25 cellular contexts compared by ENCODE assay signal in genomic region chr3:16839271-16840110, GRCh38. TPM values are rescaled to one million over a fixed set of nuclear protein-coding genes. Genes with fewer than 3 reads are reported as not detected.
DNase-seq lines count a peak whose midpoint lies in the region; ATAC-seq, FAIRE-seq and TF ChIP-seq lines count a peak whose summit lies in the region.
"Had no signal": no experiment of that assay in that cellular context is flagged by ENCODE, and none has a peak within 500 bp of the region (broad histone marks: within the 10 kb centered on the region; RNA-seq: fewer than 3 reads in every experiment).

No MANE protein-coding gene starts in this region.

- no peak overlapping the region for H2AFZ ChIP-seq in SK-N-SH (ENCODE audit: low read depth)

- no peaks in the 10 kb centered on the region for H3F3A ChIP-seq in SK-N-SH (replicated peaks; ENCODE audit: insufficient read depth)

- H3K4me1 ChIP-seq in SK-N-SH (ENCODE audit: control insufficient read depth in 1 of 2, insufficient read depth in 2 of 2, low read depth in 1 of 2, low read length in 1 of 2), result peaks cover 0 to 2% of the 10 kb centered on the region in 2 experiments; a peak in 2 of 4 replicates
- peaks cover 34 to 36% of the 10 kb centered on the region in 2 donors for H3K4me1 ChIP-seq in naive thymus-derived CD4-positive, alpha-beta T cell (ENCODE audit: control insufficient read depth in 2 of 2, insufficient read depth in 2 of 2, low read length in 2 of 2)
- peaks cover 0 to 3% of the 10 kb centered on the region in 2 donors for H3K4me1 ChIP-seq in kidney (ENCODE audit: control insufficient read depth in 1 of 2, insufficient read depth in 1 of 2, low read depth in 1 of 2, low read length in 2 of 2)
- H3K4me1 ChIP-seq: A549, BE2C had no signal

- no peaks in the 10 kb centered on the region for H3K9me2 ChIP-seq in SK-N-SH

- H3K9ac ChIP-seq in SK-N-SH, result no peak overlapping the region
- H3K9ac ChIP-seq in kidney (ENCODE audit: low read length in 2 of 2), result no peak overlapping the region

- no peak overlapping the region for H3K4me3 Mint-ChIP-seq in naive thymus-derived CD4-positive, alpha-beta T cell
- H3K4me3 Mint-ChIP-seq: activated T-cell treated with anti-CD3 and anti-CD28 coated beads, Interleukin-2, amount 50 U/mL, for 24 hours; endodermal cell; mesothelial cell of epicardium; natural killer cell treated with Interleukin-12 subunit alpha and Interleukin-12 subunit beta and Interleukin-15 and Interleukin-18, amount 100 ng/mL, for 72 hours had no signal

- H3K27me3 Mint-ChIP-seq in naive thymus-derived CD4-positive, alpha-beta T cell, result no peaks in the 10 kb centered on the region
- H3K27me3 Mint-ChIP-seq: activated T-cell treated with anti-CD3 and anti-CD28 coated beads, Interleukin-2, amount 50 U/mL, for 24 hours had no signal

- 79% methylated on average over 10 of the region's 10 CpGs for WGBS in SK-N-SH (ENCODE audit: low lambda C conversion rate)

- H3K27me3 ChIP-seq in SK-N-SH (ENCODE audit: insufficient read depth), result no peaks in the 10 kb centered on the region
- no peaks in the 10 kb centered on the region for H3K27me3 ChIP-seq in naive thymus-derived CD4-positive, alpha-beta T cell (ENCODE audit: control insufficient read depth in 2 of 2, insufficient read depth in 2 of 2, low read length in 2 of 2)
- H3K27me3 ChIP-seq: adrenal gland, BE2C, upper lobe of left lung had no signal

- TF ChIP-seq RAD21 in SK-N-SH (IDR thresholded peaks at IDR 0.05; ENCODE audit: low read length), result no peak

- no peak for FAIRE-seq in kidney (lab: Jason Lieb, UNC)
- FAIRE-seq: A549, bronchial epithelial cell, H54, K562 had no signal

- no peaks in the 10 kb centered on the region for H3K9me3 ChIP-seq in SK-N-SH
- H3K9me3 ChIP-seq in naive thymus-derived CD4-positive, alpha-beta T cell (ENCODE audit: control insufficient read depth in 2 of 3, low read length in 3 of 3), result no peaks in the 10 kb centered on the region
- H3K9me3 ChIP-seq in kidney (ENCODE audit: control insufficient read depth in 1 of 2, low read length in 2 of 2), result no peaks in the 10 kb centered on the region
- H3K9me3 ChIP-seq: A549, adrenal gland, BE2C, upper lobe of left lung had no signal

- POLR2A ChIA-PET in SK-N-SH (lab: Yijun Ruan, JAX), result no interaction called here
- POLR2A ChIA-PET in naive thymus-derived CD4-positive, alpha-beta T cell (lab: Charles Lee), result interaction anchor here (0.9 to 7.5 kb wide), 2 partner anchors 47 to 388 kb away, joined by 5 to 87 read pairs; partner anchors contain the start of gene PLCL2

- no peaks in the 10 kb centered on the region for H4K20me1 ChIP-seq in SK-N-SH (ENCODE audit: insufficient read depth)

- H3K9me3 Mint-ChIP-seq in naive thymus-derived CD4-positive, alpha-beta T cell, result no peaks in the 10 kb centered on the region
- H3K9me3 Mint-ChIP-seq: activated T-cell treated with anti-CD3 and anti-CD28 coated beads, Interleukin-2, amount 50 U/mL, for 24 hours; endodermal cell; mesothelial cell of epicardium; natural killer cell treated with Interleukin-12 subunit alpha and Interleukin-12 subunit beta and Interleukin-15 and Interleukin-18, amount 100 ng/mL, for 72 hours had no signal

- H3K36me3 ChIP-seq in SK-N-SH (replicated peaks in 1 of 2; ENCODE audit: control insufficient read depth in 1 of 2, insufficient read depth in 2 of 2, low read length in 1 of 2), result no peaks in the 10 kb centered on the region
- no peaks in the 10 kb centered on the region for H3K36me3 ChIP-seq in naive thymus-derived CD4-positive, alpha-beta T cell (ENCODE audit: control insufficient read depth in 2 of 3, insufficient read depth in 3 of 3, low read length in 3 of 3)
- H3K36me3 ChIP-seq in kidney (ENCODE audit: control insufficient read depth in 1 of 2, insufficient read depth in 2 of 2, low read length in 2 of 2), result no peaks in the 10 kb centered on the region
- H3K36me3 ChIP-seq: adrenal gland, BE2C, upper lobe of left lung had no signal

- ATAC-seq in SK-N-SH treated with all-trans-retinoic acid at 6 μM for 48 hours, result no peak; the same call in 2 of the 3 replicates
- ATAC-seq in naive thymus-derived CD4-positive, alpha-beta T cell, result no peak
- ATAC-seq in GM19463 (IDR thresholded peaks at IDR 0.05; ENCODE audit: unreplicated experiment), result no peak
- ATAC-seq: A549; K562; natural killer cell treated with Interleukin-12 subunit alpha and Interleukin-12 subunit beta and Interleukin-15 and Interleukin-18, amount 100 ng/mL, for 72 hours had no signal

- intact Hi-C loops in naive thymus-derived CD4-positive, alpha-beta T cell (cut with micrococcal nuclease), result loop anchor here (5.0 to 10.0 kb wide), 6 partner anchors 183 to 1905 kb away; partner anchors contain the start of gene TBC1D5 (in 1 of the 2)
- intact Hi-C loops in kidney (cut with DNase I), result no loop called here

- H3K27ac ChIP-seq in SK-N-SH (ENCODE audit: low read depth in 2 of 2, low read length in 1 of 2) (no peak overlapping the region), kidney (ENCODE audit: low read depth in 2 of 2, low read length in 2 of 2) (no peak overlapping the region)
- H3K27ac ChIP-seq in naive thymus-derived CD4-positive, alpha-beta T cell (ENCODE audit: low read depth, low read length), result no peak overlapping the region
- H3K27ac ChIP-seq: A549, coronary artery, upper lobe of left lung had no signal

- no peak overlapping the region for H3K4me2 ChIP-seq in SK-N-SH
- H3K4me2 ChIP-seq: A549 had no signal

- H3K4me3 ChIP-seq in SK-N-SH (ENCODE audit: low read depth in 2 of 2, low read length in 1 of 2) (no peak overlapping the region), kidney (ENCODE audit: low read length in 2 of 2) (no peak overlapping the region)
- no peak overlapping the region for H3K4me3 ChIP-seq in naive thymus-derived CD4-positive, alpha-beta T cell (ENCODE audit: low read length)
- H3K4me3 ChIP-seq: A549, adrenal gland, coronary artery, K562, upper lobe of left lung had no signal

- CTCF ChIA-PET in SK-N-SH (lab: Yijun Ruan, JAX), result no interaction called here
- CTCF ChIA-PET in naive thymus-derived CD4-positive, alpha-beta T cell (lab: Charles Lee), result no interaction called here

- peak; percentile 18 for DNase-seq in SK-N-SH
- peak; percentile 7 for DNase-seq in HT-29 (ENCODE audit: low spot score)
- DNase-seq in RPMI8226, result peak; percentile 79
- no peak for DNase-seq in naive thymus-derived CD4-positive, alpha-beta T cell
- no peak for DNase-seq in kidney
- no peak for DNase-seq in DMS153 treated with DMSO at 0.1 percent for 48 hours (lab: John Stamatoyannopoulos, UW; ENCODE audit: unreplicated experiment)
- DNase-seq: activated CD4-positive, CD25-positive, alpha-beta regulatory T cell treated with anti-CD3 and anti-CD28 coated beads, Interleukin-2, amount 50 U/mL, for 72 hours; activated CD8-positive, alpha-beta memory T cell treated with anti-CD3 and anti-CD28 coated beads for 24 hours; activated naive CD4-positive, alpha-beta T cell; activated T-cell treated with anti-CD3 and anti-CD28 coated beads, Interleukin-2, amount 50 U/mL, for 24 hours; BE2C; endodermal cell; MV-4-11; SW 1271; upper lobe of left lung had no signal

- H3K36me3 Mint-ChIP-seq in naive thymus-derived CD4-positive, alpha-beta T cell, result no peaks in the 10 kb centered on the region
- H3K36me3 Mint-ChIP-seq: mesothelial cell of epicardium; natural killer cell treated with Interleukin-12 subunit alpha and Interleukin-12 subunit beta and Interleukin-15 and Interleukin-18, amount 100 ng/mL, for 72 hours had no signal

- no peak for TF ChIP-seq CTCF in SK-N-SH (IDR thresholded peaks at IDR 0.05)
- no peak for TF ChIP-seq CTCF in kidney (IDR thresholded peaks at IDR 0.05; ENCODE audit: borderline replicate concordance, extremely low read depth, insufficient read depth)

- no peaks in the 10 kb centered on the region for H3K79me2 ChIP-seq in SK-N-SH (ENCODE audit: insufficient read depth)

- peak overlapping the region in 7 of 9 donors; percentile 8 to 98 (median 60) for H3K27ac Mint-ChIP-seq in naive thymus-derived CD4-positive, alpha-beta T cell
- H3K27ac Mint-ChIP-seq: activated T-cell treated with anti-CD3 and anti-CD28 coated beads, Interleukin-2, amount 50 U/mL, for 24 hours; endodermal cell; mesothelial cell of epicardium; natural killer cell treated with Interleukin-12 subunit alpha and Interleukin-12 subunit beta and Interleukin-15 and Interleukin-18, amount 100 ng/mL, for 72 hours had no signal

- H3K4me1 Mint-ChIP-seq in naive thymus-derived CD4-positive, alpha-beta T cell, result peaks cover 29 to 80% (median 73%) of the 10 kb centered on the region in 7 donors

- TF ChIP-seq EP300 in SK-N-SH (IDR thresholded peaks at IDR 0.05; ENCODE audit: borderline replicate concordance in 1 of 2, low read depth in 1 of 2, low read length in 1 of 2), result no peak

TF ChIP-seq in SK-N-SH, 30 proteins besides CTCF, POLR2A, EP300 and RAD21 (continues in another document):
- no peak for TF ChIP-seq MXI1 (IDR thresholded peaks at IDR 0.05; ENCODE audit: low read depth, low read length)
- TF ChIP-seq, protein P1, sequence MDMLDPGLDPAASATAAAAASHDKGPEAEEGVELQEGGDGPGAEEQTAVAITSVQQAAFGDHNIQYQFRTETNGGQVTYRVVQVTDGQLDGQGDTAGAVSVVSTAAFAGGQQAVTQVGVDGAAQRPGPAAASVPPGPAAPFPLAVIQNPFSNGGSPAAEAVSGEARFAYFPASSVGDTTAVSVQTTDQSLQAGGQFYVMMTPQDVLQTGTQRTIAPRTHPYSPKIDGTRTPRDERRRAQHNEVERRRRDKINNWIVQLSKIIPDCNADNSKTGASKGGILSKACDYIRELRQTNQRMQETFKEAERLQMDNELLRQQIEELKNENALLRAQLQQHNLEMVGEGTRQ (IDR thresholded peaks at IDR 0.05; ENCODE audit: borderline replicate concordance, low read depth, low read length), result no peak
- no peak for TF ChIP-seq GATA2 (CRISPR knock-in tag; IDR thresholded peaks at IDR 0.05)

TF ChIP-seq in SK-N-SH treated with all-trans-retinoic acid at 6 μM for 48 hours, 23 proteins besides CTCF, POLR2A, EP300 and RAD21:
- TF ChIP-seq ZFP30 (CRISPR knock-in tag; IDR thresholded peaks at IDR 0.05) (no peak), ARNTL (CRISPR knock-in tag; IDR thresholded peaks at IDR 0.05; ENCODE audit: borderline replicate concordance, low read depth) (no peak)

RNA-seq across cellular contexts. Expression of gene PLCL2, which starts 45.3 kb away (rescaled TPM):
- polyA plus RNA-seq in SK-N-SH (2012; rRNA removed) (0.85 and 1.1 TPM in 2 replicates), kidney (ENCODE audit: insufficient read depth, low read depth, low replicate concordance) (10.5 TPM)
- 1.3 TPM in 2 replicates for polyA plus RNA-seq in SK-N-SH (2012; cell fraction: cytosol; rRNA removed)
- polyA plus RNA-seq in SK-N-SH (2012; cell fraction: nucleus; rRNA removed), result 0.83 and 1.0 TPM in 2 replicates
- total RNA-seq in HT-29 (2014; rRNA removed; shearing (Covaris generic)), result 2.5 and 3.0 TPM in 2 replicates
- 10 to 100 TPM; 48.9 to 77.0 (median 60.5) TPM for total RNA-seq in naive thymus-derived CD4-positive, alpha-beta T cell
- polyA plus RNA-seq in naive thymus-derived CD4-positive, alpha-beta T cell, result 10 to 100 TPM; 64.1 to 90.8 TPM
- 19.1 TPM for total RNA-seq in kidney

Comparison
In these comparisons a context has a peak if more than half of its experiments do, and no peak if none do; other contexts are left out.
1. DNase-seq: peak in SK-N-SH (single experiment), HT-29 (single experiment) and RPMI8226 (single experiment); none in naive thymus-derived CD4-positive, alpha-beta T cell (0 of 9), kidney (single experiment) and DMS153 treated with DMSO at 0.1 percent for 48 hours (single experiment).